1 cellular context compared by ENCODE assay signal in the genomic region with DNA sequence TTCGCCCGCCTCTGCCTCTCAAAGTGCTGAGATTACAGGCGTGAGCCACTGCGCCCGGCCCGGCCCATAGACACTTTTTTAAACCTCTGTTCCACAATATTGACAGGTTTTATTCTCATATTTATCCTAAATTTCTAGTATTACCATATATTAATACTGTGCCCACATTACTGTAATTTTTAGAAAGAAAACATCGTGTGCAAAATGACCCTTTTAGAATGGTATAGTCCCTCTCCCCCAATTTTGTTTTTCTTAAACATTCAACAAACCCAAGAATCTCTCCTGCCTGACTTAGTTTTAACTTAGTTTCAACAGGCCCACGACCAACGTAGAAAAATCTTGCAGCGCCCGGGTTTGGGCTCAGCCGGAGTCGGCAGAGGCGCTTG.
TF ChIP-seq lines count a peak whose summit lies in the region.

No MANE protein-coding gene starts in this region.

TF ChIP-seq in liver, 16 proteins besides CTCF, POLR2A, EP300 and RAD21:
- TF ChIP-seq, protein P1, sequence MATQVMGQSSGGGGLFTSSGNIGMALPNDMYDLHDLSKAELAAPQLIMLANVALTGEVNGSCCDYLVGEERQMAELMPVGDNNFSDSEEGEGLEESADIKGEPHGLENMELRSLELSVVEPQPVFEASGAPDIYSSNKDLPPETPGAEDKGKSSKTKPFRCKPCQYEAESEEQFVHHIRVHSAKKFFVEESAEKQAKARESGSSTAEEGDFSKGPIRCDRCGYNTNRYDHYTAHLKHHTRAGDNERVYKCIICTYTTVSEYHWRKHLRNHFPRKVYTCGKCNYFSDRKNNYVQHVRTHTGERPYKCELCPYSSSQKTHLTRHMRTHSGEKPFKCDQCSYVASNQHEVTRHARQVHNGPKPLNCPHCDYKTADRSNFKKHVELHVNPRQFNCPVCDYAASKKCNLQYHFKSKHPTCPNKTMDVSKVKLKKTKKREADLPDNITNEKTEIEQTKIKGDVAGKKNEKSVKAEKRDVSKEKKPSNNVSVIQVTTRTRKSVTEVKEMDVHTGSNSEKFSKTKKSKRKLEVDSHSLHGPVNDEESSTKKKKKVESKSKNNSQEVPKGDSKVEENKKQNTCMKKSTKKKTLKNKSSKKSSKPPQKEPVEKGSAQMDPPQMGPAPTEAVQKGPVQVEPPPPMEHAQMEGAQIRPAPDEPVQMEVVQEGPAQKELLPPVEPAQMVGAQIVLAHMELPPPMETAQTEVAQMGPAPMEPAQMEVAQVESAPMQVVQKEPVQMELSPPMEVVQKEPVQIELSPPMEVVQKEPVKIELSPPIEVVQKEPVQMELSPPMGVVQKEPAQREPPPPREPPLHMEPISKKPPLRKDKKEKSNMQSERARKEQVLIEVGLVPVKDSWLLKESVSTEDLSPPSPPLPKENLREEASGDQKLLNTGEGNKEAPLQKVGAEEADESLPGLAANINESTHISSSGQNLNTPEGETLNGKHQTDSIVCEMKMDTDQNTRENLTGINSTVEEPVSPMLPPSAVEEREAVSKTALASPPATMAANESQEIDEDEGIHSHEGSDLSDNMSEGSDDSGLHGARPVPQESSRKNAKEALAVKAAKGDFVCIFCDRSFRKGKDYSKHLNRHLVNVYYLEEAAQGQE (IDR thresholded peaks at IDR 0.05) = no peak
- TF ChIP-seq, protein P2, sequence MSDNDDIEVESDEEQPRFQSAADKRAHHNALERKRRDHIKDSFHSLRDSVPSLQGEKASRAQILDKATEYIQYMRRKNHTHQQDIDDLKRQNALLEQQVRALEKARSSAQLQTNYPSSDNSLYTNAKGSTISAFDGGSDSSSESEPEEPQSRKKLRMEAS (IDR thresholded peaks at IDR 0.05) = no peak
- TF ChIP-seq EGR1 (IDR thresholded peaks at IDR 0.05; ENCODE audit: low read depth in 2 of 2) (no peak), GABPA (IDR thresholded peaks at IDR 0.05 in 1 of 2, conservative IDR thresholded peaks at IDR 0.05 in 1 of 2) (no peak), SP1 (IDR thresholded peaks at IDR 0.05) (no peak), RXRA (IDR thresholded peaks at IDR 0.05) (no peak), FOXA1 (IDR thresholded peaks at IDR 0.05) (no peak), NR2F2 (IDR thresholded peaks at IDR 0.05) (no peak)
